In the genomic region with DNA sequence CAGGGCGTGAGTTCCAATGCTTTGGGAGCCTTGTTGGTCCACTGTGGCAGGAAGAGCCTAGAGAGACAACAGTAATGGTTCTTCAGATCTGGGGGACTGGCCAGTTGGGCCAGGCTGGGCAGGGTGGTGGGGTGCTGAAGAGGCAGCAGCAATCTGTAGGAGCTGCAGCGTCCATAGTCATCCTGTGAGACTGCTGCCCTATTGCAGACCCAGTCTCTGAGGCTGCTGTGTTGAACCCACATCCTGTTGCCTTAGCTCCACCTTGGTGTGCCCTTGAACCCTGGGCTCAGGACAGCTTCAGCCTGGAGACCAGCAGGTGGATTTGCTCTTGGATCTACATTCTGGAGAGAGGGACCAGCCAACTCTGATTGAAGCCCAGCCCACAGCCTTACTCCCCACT, we compare ENCODE assay signal across 15 cellular contexts. TPM values are rescaled to one million over a fixed set of nuclear protein-coding genes. Genes with fewer than 3 reads are reported as not detected.
DNase-seq lines count a peak whose midpoint lies in the region; ATAC-seq lines count a peak whose summit lies in the region.
"Had no signal": no experiment of that assay in that cellular context is flagged by ENCODE, and none has a peak within 500 bp of the region (broad histone marks: within the 10 kb centered on the region; RNA-seq: fewer than 3 reads in every experiment).

No MANE protein-coding gene starts in this region.

- H3K27ac Mint-ChIP-seq in activated naive CD8-positive, alpha-beta T cell treated with anti-CD3 and anti-CD28 coated beads, Interleukin-2, amount 50 U/mL, for 24 hours: no peak overlapping the region
- no peak overlapping the region for H3K27ac Mint-ChIP-seq in activated naive CD8-positive, alpha-beta T cell treated with anti-CD3 and anti-CD28 coated beads for 36 hours
- H3K27ac Mint-ChIP-seq in central memory CD8-positive, alpha-beta T cell (ENCODE audit: low read depth): no peak overlapping the region
- H3K27ac Mint-ChIP-seq: CD4-positive, CD25-positive, alpha-beta regulatory T cell; CD8-positive, alpha-beta memory T cell had no signal

- no peak overlapping the region for H3K4me2 ChIP-seq in neuronal stem cell (ENCODE audit: insufficient read depth, low read length, poor library complexity, severe bottlenecking)

- no peaks in the 10 kb centered on the region for H3K36me3 Mint-ChIP-seq in activated naive CD8-positive, alpha-beta T cell treated with anti-CD3 and anti-CD28 coated beads, Interleukin-2, amount 50 U/mL, for 24 hours (ENCODE audit: low read depth)
- no peaks in the 10 kb centered on the region for H3K36me3 Mint-ChIP-seq in activated naive CD8-positive, alpha-beta T cell treated with anti-CD3 and anti-CD28 coated beads for 36 hours
- no peaks in the 10 kb centered on the region for H3K36me3 Mint-ChIP-seq in central memory CD8-positive, alpha-beta T cell (ENCODE audit: insufficient read depth)
- H3K36me3 Mint-ChIP-seq: CD4-positive, CD25-positive, alpha-beta regulatory T cell; CD8-positive, alpha-beta memory T cell had no signal

- no peak overlapping the region for H2BK12ac ChIP-seq in neuronal stem cell (ENCODE audit: low read length)

- H3K23ac ChIP-seq in neuronal stem cell (ENCODE audit: low read depth, low read length, poor library complexity): no peak overlapping the region

- H3K4ac ChIP-seq in neuronal stem cell (ENCODE audit: low read length): no peak overlapping the region

- no peak overlapping the region for H3K4me3 ChIP-seq in neuronal stem cell (ENCODE audit: low read length in 2 of 2)
- H3K4me3 ChIP-seq: HAP-1 had no signal

- H3K27me3 ChIP-seq in neuronal stem cell (ENCODE audit: control insufficient read depth in 3 of 3, insufficient read depth in 3 of 3, low read depth in 1 of 3, low read length in 3 of 3): peaks cover 0 to 35% (median 0%) of the 10 kb centered on the region in 3 experiments

- H3K4me1 ChIP-seq in neuronal stem cell (ENCODE audit: control insufficient read depth in 2 of 2, insufficient read depth in 1 of 2, low read depth in 1 of 2, low read length in 2 of 2): peaks cover 0 to 7% of the 10 kb centered on the region in 2 donors
- H3K4me1 ChIP-seq: HAP-1 had no signal

- H3K9me3 Mint-ChIP-seq in activated naive CD8-positive, alpha-beta T cell treated with anti-CD3 and anti-CD28 coated beads, Interleukin-2, amount 50 U/mL, for 24 hours: no peaks in the 10 kb centered on the region
- no peaks in the 10 kb centered on the region for H3K9me3 Mint-ChIP-seq in activated naive CD8-positive, alpha-beta T cell treated with anti-CD3 and anti-CD28 coated beads for 36 hours
- no peaks in the 10 kb centered on the region for H3K9me3 Mint-ChIP-seq in central memory CD8-positive, alpha-beta T cell
- H3K9me3 Mint-ChIP-seq: CD4-positive, CD25-positive, alpha-beta regulatory T cell; CD8-positive, alpha-beta memory T cell had no signal

- no peak overlapping the region for H3K4me3 Mint-ChIP-seq in activated naive CD8-positive, alpha-beta T cell treated with anti-CD3 and anti-CD28 coated beads, Interleukin-2, amount 50 U/mL, for 24 hours
- no peak overlapping the region for H3K4me3 Mint-ChIP-seq in activated naive CD8-positive, alpha-beta T cell treated with anti-CD3 and anti-CD28 coated beads for 36 hours
- no peak overlapping the region for H3K4me3 Mint-ChIP-seq in central memory CD8-positive, alpha-beta T cell
- H3K4me3 Mint-ChIP-seq: CD4-positive, CD25-positive, alpha-beta regulatory T cell; CD8-positive, alpha-beta memory T cell had no signal

- no peak overlapping the region for H3K14ac ChIP-seq in neuronal stem cell (ENCODE audit: low read length)

- WGBS in neuronal stem cell (ENCODE audit: extremely low coverage in 2 of 2, insufficient read length in 2 of 2, insufficient replicate concordance in 1 of 2), 2 donors: no CpG with 5 or more reads among the region's 2 CpGs

- intact Hi-C loops in posterior vena cava (cut with DNase I): no loop called here

- peaks cover 27% of the 10 kb centered on the region for H3K27me3 Mint-ChIP-seq in activated naive CD8-positive, alpha-beta T cell treated with anti-CD3 and anti-CD28 coated beads, Interleukin-2, amount 50 U/mL, for 24 hours
- H3K27me3 Mint-ChIP-seq in activated naive CD8-positive, alpha-beta T cell treated with anti-CD3 and anti-CD28 coated beads for 36 hours: peaks cover 9% of the 10 kb centered on the region
- H3K27me3 Mint-ChIP-seq in central memory CD8-positive, alpha-beta T cell: peaks cover 66% of the 10 kb centered on the region

- no peaks in the 10 kb centered on the region for H3K79me1 ChIP-seq in neuronal stem cell (ENCODE audit: low read depth, low read length)

- peak overlapping the region; percentile 6 for H3K18ac ChIP-seq in neuronal stem cell (ENCODE audit: low read length)

- peak overlapping the region; percentile 37 for H2AK5ac ChIP-seq in neuronal stem cell (ENCODE audit: low read depth, low read length)

- DNase-seq in activated naive CD8-positive, alpha-beta T cell treated with anti-CD3 and anti-CD28 coated beads, Interleukin-2, amount 50 U/mL, for 24 hours: no peak
- DNase-seq in activated naive CD8-positive, alpha-beta T cell treated with anti-CD3 and anti-CD28 coated beads for 36 hours: no peak
- DNase-seq in central memory CD8-positive, alpha-beta T cell (ENCODE audit: low spot score in 2 of 2): no peak
- DNase-seq in neuronal stem cell (ENCODE audit: low spot score) (no peak), hippocampal formation (lab: John Stamatoyannopoulos, UW) (no peak), posterior vena cava (ENCODE audit: low spot score) (no peak)
- DNase-seq: 8988T; C1 segment of cervical spinal cord; CD4-positive, CD25-positive, alpha-beta regulatory T cell; CD8-positive, alpha-beta memory T cell; COR-L47; DMS 273 treated with DMSO at 0.1 percent for 48 hours; DMS53 had no signal

- H3K36me3 ChIP-seq in neuronal stem cell (replicated peaks in 1 of 2; ENCODE audit: control insufficient read depth in 2 of 2, insufficient read depth in 2 of 2, low read length in 2 of 2): no peaks in the 10 kb centered on the region
- H3K36me3 ChIP-seq: HAP-1 had no signal

- H2BK5ac ChIP-seq in neuronal stem cell (ENCODE audit: low read length): no peak overlapping the region

- H3K4me1 Mint-ChIP-seq in activated naive CD8-positive, alpha-beta T cell treated with anti-CD3 and anti-CD28 coated beads, Interleukin-2, amount 50 U/mL, for 24 hours: no peaks in the 10 kb centered on the region
- peaks cover 1% of the 10 kb centered on the region for H3K4me1 Mint-ChIP-seq in activated naive CD8-positive, alpha-beta T cell treated with anti-CD3 and anti-CD28 coated beads for 36 hours
- no peaks in the 10 kb centered on the region for H3K4me1 Mint-ChIP-seq in central memory CD8-positive, alpha-beta T cell
- H3K4me1 Mint-ChIP-seq: CD4-positive, CD25-positive, alpha-beta regulatory T cell; CD8-positive, alpha-beta memory T cell had no signal

- no peak overlapping the region for H3K27ac ChIP-seq in neuronal stem cell (replicated peaks; ENCODE audit: low read length)

- no peak overlapping the region for H2BK120ac ChIP-seq in neuronal stem cell (ENCODE audit: low read depth, low read length)

- H4K8ac ChIP-seq in neuronal stem cell (ENCODE audit: low read depth, low read length): no peak overlapping the region

- H2BK15ac ChIP-seq in neuronal stem cell (ENCODE audit: low read length): no peak overlapping the region

- no peaks in the 10 kb centered on the region for H3K9me3 ChIP-seq in neuronal stem cell (replicated peaks in 1 of 2; ENCODE audit: control insufficient read depth in 2 of 2, insufficient read depth in 1 of 2, low read depth in 1 of 2, low read length in 2 of 2)
- H3K9me3 ChIP-seq: HAP-1 had no signal

- no peak overlapping the region for H3K9ac ChIP-seq in neuronal stem cell (ENCODE audit: low read depth, low read length, poor library complexity)

- no peak overlapping the region for H4K91ac ChIP-seq in neuronal stem cell (ENCODE audit: low read depth, low read length, poor library complexity)

- no peak overlapping the region for H2AFZ ChIP-seq in neuronal stem cell (ENCODE audit: low read length)

- peak; percentile 20 for ATAC-seq in activated naive CD8-positive, alpha-beta T cell treated with anti-CD3 and anti-CD28 coated beads, Interleukin-2, amount 50 U/mL, for 24 hours
- ATAC-seq in central memory CD8-positive, alpha-beta T cell (replicated peaks; ENCODE audit: extremely low read depth, poor library complexity, severe bottlenecking): peak; percentile 10
- ATAC-seq in HG02623 (IDR thresholded peaks at IDR 0.05; ENCODE audit: unreplicated experiment): no peak

RNA-seq across cellular contexts. Expression of a gene that starts 23.6 kb away (rescaled TPM):
- 1 to 10 TPM; 1.0 to 1.2 TPM for total RNA-seq in activated naive CD8-positive, alpha-beta T cell treated with anti-CD3 and anti-CD28 coated beads for 36 hours
- 60.7 TPM for polyA plus RNA-seq in neuronal stem cell (2013, experiment 1 of 2)
- polyA plus RNA-seq in neuronal stem cell (2013, experiment 2 of 2): 60.9 TPM
- total RNA-seq in posterior vena cava: 10 to 100 TPM; 15.1 to 26.0 TPM
- total RNA-seq: CD4-positive, CD25-positive, alpha-beta regulatory T cell had no signal
- polyA plus RNA-seq: CD8-positive, alpha-beta memory T cell had no signal

Comparison
In these comparisons a context has a peak if more than half of its experiments do, and no peak if none do; other contexts are left out.
1. RNA of a gene that starts 23.6 kb away (total RNA-seq): 15.1 to 26.0 TPM in posterior vena cava; 1.0 to 1.2 TPM in activated naive CD8-positive, alpha-beta T cell treated with anti-CD3 and anti-CD28 coated beads for 36 hours; every median in the first group is over 4 times any median in the second.